ENCODE assay signal across 12 cellular contexts in the genomic region with DNA sequence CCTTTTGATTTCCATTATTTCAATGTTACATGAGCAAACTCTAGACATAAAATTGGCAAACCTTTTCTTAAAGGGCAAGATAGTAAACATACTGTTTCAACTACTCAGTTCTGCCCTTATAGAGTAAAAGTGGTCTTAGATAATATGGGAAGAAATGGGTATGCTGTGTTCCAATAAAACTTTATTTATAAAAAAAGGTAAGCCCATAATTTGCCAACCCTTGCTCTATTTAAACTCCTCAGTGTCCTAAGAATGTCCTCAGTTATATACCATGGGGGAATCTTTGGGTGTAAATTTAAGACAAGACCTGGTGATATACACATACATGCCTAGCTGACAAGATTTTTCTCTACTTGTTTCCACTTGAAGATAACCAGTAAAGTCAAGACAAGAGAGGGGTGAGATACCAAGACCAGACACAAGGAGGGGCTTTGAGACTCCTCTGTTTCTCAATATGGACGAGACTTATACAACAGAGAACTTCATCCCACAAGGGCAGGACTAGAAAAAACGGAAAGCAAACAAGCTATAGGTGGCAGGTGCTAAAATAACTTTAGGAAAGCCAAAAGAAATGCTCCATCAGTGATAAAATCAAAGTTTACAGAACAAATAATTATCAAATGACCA. TPM values are rescaled to one million over a fixed set of nuclear protein-coding genes. Genes with fewer than 3 reads are reported as not detected.
DNase-seq lines count a peak whose midpoint lies in the region; ATAC-seq and TF ChIP-seq lines count a peak whose summit lies in the region.
"Had no signal": no experiment of that assay in that cellular context is flagged by ENCODE, and none has a peak within 500 bp of the region (broad histone marks: within the 10 kb centered on the region; RNA-seq: fewer than 3 reads in every experiment).

No MANE protein-coding gene starts in this region.

- peaks cover 27% of the 10 kb centered on the region for H3K36me3 Mint-ChIP-seq in activated naive CD4-positive, alpha-beta T cell treated with anti-CD3 and anti-CD28 coated beads for 36 hours (ENCODE audit: low read depth)

- peak; percentile 12 for DNase-seq in activated naive CD4-positive, alpha-beta T cell treated with anti-CD3 and anti-CD28 coated beads for 36 hours
- no peak for DNase-seq in activated naive CD4-positive, alpha-beta T cell treated with anti-CD3 and anti-CD28 coated beads, Interleukin-2, amount 50 U/mL, for 16 hours
- DNase-seq in MM.1S (peak; percentile 9), cardiac fibroblast (ENCODE audit: low read depth in 2 of 2) (peak; percentile 23 to 39), retinal pigment epithelial cell (ENCODE audit: low read depth) (no peak), activated gamma-delta T cell (lab: John Stamatoyannopoulos, UW) (no peak), hepatocyte (ENCODE audit: low spot score) (no peak)
- DNase-seq: ovary had no signal

- H3K4me3 Mint-ChIP-seq in activated naive CD4-positive, alpha-beta T cell treated with anti-CD3 and anti-CD28 coated beads for 36 hours: no peak overlapping the region
- H3K4me3 Mint-ChIP-seq: activated T-helper 17 cell treated with anti-CD3 and anti-CD28 coated beads, Interleukin-2, amount 50 U/mL, for 72 hours had no signal

- peak; percentile 23 for TF ChIP-seq CTCF in MM.1S (IDR thresholded peaks at IDR 0.05; ENCODE audit: low read length)
- TF ChIP-seq CTCF in cardiac fibroblast (IDR thresholded peaks at IDR 0.05; ENCODE audit: low read depth, low read length): peak; percentile 12
- peak; percentile 25 for TF ChIP-seq CTCF in retinal pigment epithelial cell (conservative IDR thresholded peaks at IDR 0.05; ENCODE audit: low read depth, low read length)
- TF ChIP-seq CTCF in hepatocyte (IDR thresholded peaks at IDR 0.05; ENCODE audit: poor library complexity): no peak

- WGBS in hepatocyte (ENCODE audit: low lambda C conversion rate, missing lambda C conversion rate): 61% methylated on average over 2 of the region's 2 CpGs

- H3K36me3 ChIP-seq in MM.1S (replicated peaks; ENCODE audit: insufficient read depth, low read length): no peaks in the 10 kb centered on the region
- no peaks in the 10 kb centered on the region for H3K36me3 ChIP-seq in hepatocyte (replicated peaks; ENCODE audit: insufficient read depth, low read depth)
- H3K36me3 ChIP-seq: gastroesophageal sphincter, ovary had no signal

- ATAC-seq in GM21717 (IDR thresholded peaks at IDR 0.05; ENCODE audit: unreplicated experiment): no peak
- ATAC-seq: activated T-helper 17 cell treated with anti-CD3 and anti-CD28 coated beads, Interleukin-2, amount 50 U/mL, for 72 hours; gastroesophageal sphincter had no signal

- peaks cover 85% of the 10 kb centered on the region for H3K79me2 ChIP-seq in MM.1S (ENCODE audit: low read length)
- peaks cover 98% of the 10 kb centered on the region for H3K79me2 ChIP-seq in hepatocyte

- H3K4me1 ChIP-seq in MM.1S (ENCODE audit: low read length) (no peaks in the 10 kb centered on the region), hepatocyte (ENCODE audit: insufficient read depth) (peaks cover 4% of the 10 kb centered on the region)

- H3K27me3 ChIP-seq in MM.1S (replicated peaks; ENCODE audit: insufficient read depth, low read length) (no peaks in the 10 kb centered on the region), hepatocyte (no peaks in the 10 kb centered on the region)
- H3K27me3 ChIP-seq: BLaER1 treated with 17β-estradiol and CSF1 and Interleukin-3, amounts not matched to agents 10 nM and 100 nM; gastroesophageal sphincter; ovary had no signal

- no peak overlapping the region for H3K9ac ChIP-seq in MM.1S (ENCODE audit: low read length)
- H3K9ac ChIP-seq: BLaER1 treated with 17β-estradiol and CSF1 and Interleukin-3, amounts not matched to agents 10 nM and 100 nM had no signal

- CTCF ChIA-PET in activated naive CD4-positive, alpha-beta T cell treated with anti-CD3 and anti-CD28 coated beads for 36 hours (lab: Charles Lee): interaction anchor here (0.7 kb wide), 1 partner anchor 152 kb away, joined by 3 read pairs; no protein-coding TSS in a partner anchor

- H3K9me3 ChIP-seq in MM.1S (replicated peaks; ENCODE audit: insufficient read depth, low read length) (no peaks in the 10 kb centered on the region), hepatocyte (ENCODE audit: low read depth) (no peaks in the 10 kb centered on the region)
- H3K9me3 ChIP-seq: gastroesophageal sphincter, ovary had no signal

- no peak overlapping the region for H3K27ac Mint-ChIP-seq in activated naive CD4-positive, alpha-beta T cell treated with anti-CD3 and anti-CD28 coated beads for 36 hours
- H3K27ac Mint-ChIP-seq: activated T-helper 17 cell treated with anti-CD3 and anti-CD28 coated beads, Interleukin-2, amount 50 U/mL, for 72 hours had no signal

- H3K4me1 Mint-ChIP-seq in activated naive CD4-positive, alpha-beta T cell treated with anti-CD3 and anti-CD28 coated beads for 36 hours (ENCODE audit: low read depth): peaks cover 49% of the 10 kb centered on the region

- H3K4me3 ChIP-seq in MM.1S (ENCODE audit: low read length) (no peak overlapping the region), cardiac fibroblast (replicated peaks in 1 of 2; ENCODE audit: low read depth in 2 of 2, low read length in 2 of 2) (no peak overlapping the region), retinal pigment epithelial cell (ENCODE audit: low read length) (no peak overlapping the region), hepatocyte (no peak overlapping the region)
- H3K4me3 ChIP-seq: BLaER1 treated with 17β-estradiol and CSF1 and Interleukin-3, amounts not matched to agents 10 nM and 100 nM; gastroesophageal sphincter; ovary had no signal

- H3F3A ChIP-seq in MM.1S (ENCODE audit: insufficient read depth, low read length): no peaks in the 10 kb centered on the region

- no peaks in the 10 kb centered on the region for H4K20me1 ChIP-seq in MM.1S (ENCODE audit: insufficient read depth, low read length)
- peaks cover 65% of the 10 kb centered on the region for H4K20me1 ChIP-seq in hepatocyte (ENCODE audit: insufficient read depth, poor library complexity, severe bottlenecking)

- intact Hi-C loops in activated naive CD4-positive, alpha-beta T cell treated with anti-CD3 and anti-CD28 coated beads for 36 hours (cut with micrococcal nuclease): no loop called here

- no peaks in the 10 kb centered on the region for H3K9me2 ChIP-seq in MM.1S (replicated peaks; ENCODE audit: insufficient read depth, low read length)
- no peaks in the 10 kb centered on the region for H3K9me2 ChIP-seq in hepatocyte (replicated peaks; ENCODE audit: insufficient read depth)

- peaks cover 3% of the 10 kb centered on the region for H3K9me3 Mint-ChIP-seq in activated naive CD4-positive, alpha-beta T cell treated with anti-CD3 and anti-CD28 coated beads for 36 hours
- H3K9me3 Mint-ChIP-seq: activated T-helper 17 cell treated with anti-CD3 and anti-CD28 coated beads, Interleukin-2, amount 50 U/mL, for 72 hours had no signal

- no peaks in the 10 kb centered on the region for H3K27me3 Mint-ChIP-seq in activated naive CD4-positive, alpha-beta T cell treated with anti-CD3 and anti-CD28 coated beads for 36 hours (ENCODE audit: low read depth)
- H3K27me3 Mint-ChIP-seq: activated T-helper 17 cell treated with anti-CD3 and anti-CD28 coated beads, Interleukin-2, amount 50 U/mL, for 72 hours had no signal

- H3K4me2 ChIP-seq in MM.1S (ENCODE audit: low read depth, low read length) (no peak overlapping the region), hepatocyte (no peak overlapping the region)

- H3K27ac ChIP-seq in MM.1S (ENCODE audit: low read length): no peak overlapping the region
- no peak overlapping the region for H3K27ac ChIP-seq in hepatocyte
- H3K27ac ChIP-seq: BLaER1 treated with 17β-estradiol and CSF1 and Interleukin-3, amounts not matched to agents 10 nM and 100 nM; gastroesophageal sphincter; ovary had no signal

- H2AFZ ChIP-seq in MM.1S (ENCODE audit: low read length): no peak overlapping the region
- H2AFZ ChIP-seq in hepatocyte: no peak overlapping the region

RNA-seq across cellular contexts. Expression of a gene that starts 10.5 kb away (rescaled TPM):
- total RNA-seq in activated naive CD4-positive, alpha-beta T cell treated with anti-CD3 and anti-CD28 coated beads for 36 hours: 10 to 100 TPM; 59.9 to 65.7 TPM
- 291 and 320 TPM in 2 replicates for total RNA-seq in hepatocyte
- polyA plus RNA-seq in hepatocyte: 298 and 359 TPM in 2 replicates

RNA-seq across cellular contexts. Expression of a gene that starts 44.5 kb away (rescaled TPM):
- 1 to 10 TPM; 5.4 to 5.9 TPM for total RNA-seq in activated naive CD4-positive, alpha-beta T cell treated with anti-CD3 and anti-CD28 coated beads for 36 hours
- 9.7 and 9.9 TPM in 2 replicates for total RNA-seq in hepatocyte
- polyA plus RNA-seq in hepatocyte: 9.2 and 9.4 TPM in 2 replicates

Comparison
In these comparisons a context has a peak if more than half of its experiments do, and no peak if none do; other contexts are left out.
1. DNase-seq: peak in activated naive CD4-positive, alpha-beta T cell treated with anti-CD3 and anti-CD28 coated beads for 36 hours (single experiment), MM.1S (single experiment) and cardiac fibroblast (2 of 2); none in activated naive CD4-positive, alpha-beta T cell treated with anti-CD3 and anti-CD28 coated beads, Interleukin-2, amount 50 U/mL, for 16 hours (single experiment), retinal pigment epithelial cell (single experiment), activated gamma-delta T cell (single experiment) and hepatocyte (single experiment).